ENCODE assay signal across 1 cellular context in genomic region chr4:29336851-29337250, GRCh38.
TF ChIP-seq lines count a peak whose summit lies in the region.

No MANE protein-coding gene starts in this region.

TF ChIP-seq in GM23338, 12 proteins besides CTCF, POLR2A, EP300 and RAD21 (continued from another document):
- TF ChIP-seq JUNB (IDR thresholded peaks at IDR 0.05; ENCODE audit: unreplicated experiment) (no peak), ZNF462 (CRISPR knock-in tag; IDR thresholded peaks at IDR 0.05) (no peak), ZNF331 (CRISPR knock-in tag; IDR thresholded peaks at IDR 0.05; ENCODE audit: low read depth) (no peak), EZH2phosphoT487 (IDR thresholded peaks at IDR 0.05; ENCODE audit: unreplicated experiment) (no peak), CREB1 (CRISPR knock-in tag; IDR thresholded peaks at IDR 0.05; ENCODE audit: low read depth) (no peak), POLR2AphosphoS5 (IDR thresholded peaks at IDR 0.05; ENCODE audit: low read depth) (no peak)
